ENCODE assay signal across 23 cellular contexts in the genomic region with DNA sequence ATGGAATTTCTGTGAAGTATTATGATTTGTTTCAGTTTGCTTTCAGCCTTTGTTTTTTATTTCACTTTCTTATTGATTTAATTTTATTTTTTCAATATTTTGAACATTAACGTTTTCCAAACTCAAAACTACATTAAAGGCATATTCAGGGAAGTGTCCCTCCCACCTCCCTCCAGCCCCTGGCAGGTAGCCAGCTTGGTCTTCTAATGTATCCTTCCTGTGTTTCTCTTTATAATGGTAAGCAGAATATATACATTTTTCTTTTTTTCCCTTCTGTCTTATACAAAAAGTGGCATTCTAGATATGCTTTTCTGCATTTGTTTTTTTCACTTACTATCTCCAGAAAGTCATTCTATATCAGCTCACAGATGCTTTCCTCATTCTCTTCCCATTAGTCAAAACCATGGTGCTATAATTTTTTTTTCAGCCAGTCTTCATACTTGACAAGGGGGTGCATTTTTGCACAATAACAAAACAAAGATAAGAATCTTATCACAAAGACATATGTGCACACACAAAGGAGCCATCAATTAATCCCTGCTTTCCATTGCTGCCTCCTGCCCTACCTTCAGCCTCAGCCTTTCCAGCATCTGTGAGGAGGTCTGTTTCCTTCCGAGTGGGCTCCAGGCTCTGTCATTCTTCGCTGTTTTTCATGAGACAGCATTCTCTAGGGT. TPM values are rescaled to one million over a fixed set of nuclear protein-coding genes. Genes with fewer than 3 reads are reported as not detected.
A peak's percentile ranks its signal among the peaks of the same experiment; 100 is the strongest.
DNase-seq lines count a peak whose midpoint lies in the region; ATAC-seq and TF ChIP-seq lines count a peak whose summit lies in the region.
"Had no signal": no experiment of that assay in that cellular context is flagged by ENCODE, and none has a peak within 500 bp of the region (broad histone marks: within the 10 kb centered on the region; RNA-seq: fewer than 3 reads in every experiment).

No MANE protein-coding gene starts in this region.

- H3K27me3 ChIP-seq in brain microvascular endothelial cell (replicated peaks) (no peaks in the 10 kb centered on the region), suprapubic skin (no peaks in the 10 kb centered on the region)
- H3K27me3 ChIP-seq: esophagus squamous epithelium had no signal

- no peak overlapping the region for H3K27ac ChIP-seq in brain microvascular endothelial cell
- no peak overlapping the region for H3K27ac ChIP-seq in suprapubic skin
- H3K27ac ChIP-seq: esophagus squamous epithelium had no signal

- no peak for TF ChIP-seq POLR2A in suprapubic skin (IDR thresholded peaks at IDR 0.05)

- WGBS in suprapubic skin: 50% methylated on average over 3 of the region's 3 CpGs

- no peak for TF ChIP-seq EP300 in suprapubic skin (IDR thresholded peaks at IDR 0.05)

- H3K36me3 ChIP-seq in brain microvascular endothelial cell (replicated peaks): no peaks in the 10 kb centered on the region
- no peaks in the 10 kb centered on the region for H3K36me3 ChIP-seq in suprapubic skin
- H3K36me3 ChIP-seq: esophagus squamous epithelium, thoracic aorta had no signal

- no peak for ATAC-seq in GM19452 (IDR thresholded peaks at IDR 0.05; ENCODE audit: unreplicated experiment)
- ATAC-seq: effector memory CD8-positive, alpha-beta T cell; left colon; stimulated activated naive B cell treated with anti-CD40 and anti-IgM and Interleukin-4, amounts not matched to agents 10 μg/mL and 1 μg/mL and 100 μg/mL, for 72 hours had no signal

- H3K9me3 ChIP-seq in suprapubic skin: no peaks in the 10 kb centered on the region
- H3K9me3 ChIP-seq: esophagus squamous epithelium, thoracic aorta had no signal

- H3K4me3 ChIP-seq in brain microvascular endothelial cell (ENCODE audit: low read depth, low read length): no peak overlapping the region
- no peak overlapping the region for H3K4me3 ChIP-seq in suprapubic skin
- H3K4me3 ChIP-seq: esophagus squamous epithelium, smooth muscle cell, thoracic aorta had no signal

- in situ Hi-C loops in brain microvascular endothelial cell (cut with HindIII; ENCODE audit: low pct_ligation_motif_present, low sequenced_read_pairs): no loop called here

- DNase-seq in EH (ENCODE audit: low read depth) (peak; percentile 48), NCI-H2171 (lab: John Stamatoyannopoulos, UW) (peak; percentile 20), brain microvascular endothelial cell (peak; percentile 49), kidney glomerular epithelial cell (lab: John Stamatoyannopoulos, UW) (peak; percentile 27), NOMO-1 treated with dmso at 0.1 percent for 144 hours (lab: John Stamatoyannopoulos, UW; ENCODE audit: unreplicated experiment) (no peak), NCI-H187 (lab: John Stamatoyannopoulos, UW) (no peak), suprapubic skin (ENCODE audit: low spot score in 2 of 2) (no peak)
- DNase-seq: activated CD4-positive, alpha-beta T cell treated with anti-CD3 and anti-CD28 coated beads, Interleukin-2, amount 10 ng/mL, durations not matched to agents 24 days and 14 days; activated naive CD4-positive, alpha-beta T cell treated with anti-CD3 and anti-CD28 coated beads, Interleukin-2, amount 50 U/mL, for 16 hours; CD4-positive, CD25-positive, alpha-beta regulatory T cell; effector memory CD8-positive, alpha-beta T cell; esophagus squamous epithelium; glutamatergic neuron; left colon; mesendoderm; NCI-H1930; NCI-H510A; nucleus accumbens; stimulated activated naive B cell treated with anti-CD40 and anti-IgM and Interleukin-4, amounts not matched to agents 10 μg/mL and 1 μg/mL and 100 μg/mL, for 72 hours; T-helper 2 cell had no signal

- no peaks in the 10 kb centered on the region for H3K4me1 ChIP-seq in suprapubic skin
- H3K4me1 ChIP-seq: esophagus squamous epithelium had no signal

- TF ChIP-seq CTCF in brain microvascular endothelial cell (IDR thresholded peaks at IDR 0.05; ENCODE audit: low read depth, low read length, missing control alignments): no peak
- TF ChIP-seq CTCF in suprapubic skin (IDR thresholded peaks at IDR 0.05): no peak

RNA-seq across cellular contexts. Expression of a gene that starts 33.7 kb away (rescaled TPM):
- 10 to 100 TPM in 3 of 4 donors, 1 to 10 TPM in 1; 9.1 to 13.5 (median 11.7) TPM for total RNA-seq in suprapubic skin

Comparison
In these comparisons a context has a peak if more than half of its experiments do, and no peak if none do; other contexts are left out.
1. DNase-seq: peak in EH (single experiment), NCI-H2171 (single experiment), brain microvascular endothelial cell (single experiment) and kidney glomerular epithelial cell (single experiment); none in NOMO-1 treated with dmso at 0.1 percent for 144 hours (single experiment), NCI-H187 (0 of 2) and suprapubic skin (0 of 2).